In genomic region chr12:51150777-51151176, GRCh38 we compare ENCODE assay signal across 17 cellular contexts. TPM values are rescaled to one million over a fixed set of nuclear protein-coding genes. Genes with fewer than 3 reads are reported as not detected.
DNase-seq lines count a peak whose midpoint lies in the region; ATAC-seq and TF ChIP-seq lines count a peak whose summit lies in the region.
"Had no signal": no experiment of that assay in that cellular context is flagged by ENCODE, and none has a peak within 500 bp of the region (broad histone marks: within the 10 kb centered on the region; RNA-seq: fewer than 3 reads in every experiment).

No MANE protein-coding gene starts in this region.

- no peak overlapping the region for H2AFZ ChIP-seq in trophoblast cell (ENCODE audit: insufficient read depth, low read length, poor library complexity)

- H3K4me3 Mint-ChIP-seq in activated naive CD8-positive, alpha-beta T cell, result no peak overlapping the region
- no peak overlapping the region for H3K4me3 Mint-ChIP-seq in activated naive CD8-positive, alpha-beta T cell treated with anti-CD3 and anti-CD28 coated beads, Interleukin-2, amount 50 U/mL, for 24 hours
- no peak overlapping the region for H3K4me3 Mint-ChIP-seq in activated T-helper 17 cell treated with anti-CD3 and anti-CD28 coated beads, Interleukin-2, amount 50 U/mL, for 72 hours
- H3K4me3 Mint-ChIP-seq: CD8-positive, alpha-beta T cell had no signal

- no peak overlapping the region for H3K18ac ChIP-seq in trophoblast cell (ENCODE audit: low read length)

- H4K12ac ChIP-seq in trophoblast cell (ENCODE audit: low read depth, low read length), result no peak overlapping the region

- WGBS in trophoblast cell (ENCODE audit: extremely low coverage, insufficient coverage, insufficient read length), result no CpG with 5 or more reads among the region's 3 CpGs

- no peaks in the 10 kb centered on the region for H3K36me3 ChIP-seq in HEK293 (ENCODE audit: control insufficient read depth in 2 of 2, insufficient read depth in 1 of 2, low read length in 2 of 2)
- H3K36me3 ChIP-seq in trophoblast cell (ENCODE audit: control insufficient read depth in 1 of 2, insufficient read depth in 2 of 2, low read length in 2 of 2), result peaks cover 0 to 3% of the 10 kb centered on the region in 2 experiments
- H3K36me3 ChIP-seq: BLaER1 treated with 17β-estradiol and CSF1 and Interleukin-3, amounts not matched to agents 10 nM and 100 nM had no signal

- no peak for ATAC-seq in activated naive CD8-positive, alpha-beta T cell treated with anti-CD3 and anti-CD28 coated beads, Interleukin-2, amount 50 U/mL, for 24 hours
- ATAC-seq in activated T-helper 17 cell treated with anti-CD3 and anti-CD28 coated beads, Interleukin-2, amount 50 U/mL, for 72 hours (replicated peaks), result no peak
- no peak for ATAC-seq in GM21528 (IDR thresholded peaks at IDR 0.05; ENCODE audit: low FRiP score, unreplicated experiment)
- no peak for ATAC-seq in HG03139 (IDR thresholded peaks at IDR 0.05; ENCODE audit: unreplicated experiment)
- ATAC-seq: CD8-positive, alpha-beta T cell; HCT116 had no signal

- H2BK5ac ChIP-seq in trophoblast cell (ENCODE audit: low read depth, low read length, poor library complexity), result no peak overlapping the region

- no peaks in the 10 kb centered on the region for H3K27me3 Mint-ChIP-seq in activated naive CD8-positive, alpha-beta T cell
- H3K27me3 Mint-ChIP-seq in activated naive CD8-positive, alpha-beta T cell treated with anti-CD3 and anti-CD28 coated beads, Interleukin-2, amount 50 U/mL, for 24 hours, result no peaks in the 10 kb centered on the region
- no peaks in the 10 kb centered on the region for H3K27me3 Mint-ChIP-seq in activated T-helper 17 cell treated with anti-CD3 and anti-CD28 coated beads, Interleukin-2, amount 50 U/mL, for 72 hours

- peak overlapping the region; percentile 75 for H3K4ac ChIP-seq in trophoblast cell (ENCODE audit: low read depth, low read length)

- H3K4me1 ChIP-seq in HEK293 (ENCODE audit: control insufficient read depth, insufficient read depth, low read length) (peaks cover 6% of the 10 kb centered on the region), trophoblast cell (ENCODE audit: control insufficient read depth in 1 of 2, insufficient read depth in 2 of 2, low read length in 2 of 2) (no peaks in the 10 kb centered on the region)
- H3K4me1 ChIP-seq: BLaER1 treated with 17β-estradiol and CSF1 and Interleukin-3, amounts not matched to agents 10 nM and 100 nM; Caco-2 had no signal

- H3K4me3 ChIP-seq in HEK293 (ENCODE audit: low read depth, low read length) (no peak overlapping the region), trophoblast cell (ENCODE audit: low read depth, low read length) (no peak overlapping the region)
- H3K4me3 ChIP-seq: BLaER1 treated with 17β-estradiol and CSF1 and Interleukin-3, amounts not matched to agents 10 nM and 100 nM had no signal

- no peaks in the 10 kb centered on the region for H3K27me3 ChIP-seq in trophoblast cell (ENCODE audit: insufficient read depth, low read length)
- H3K27me3 ChIP-seq: BLaER1 treated with 17β-estradiol and CSF1 and Interleukin-3, amounts not matched to agents 10 nM and 100 nM had no signal

- H3K9me3 ChIP-seq in HEK293 (ENCODE audit: control insufficient read depth, insufficient read depth, low read depth, low read length) (no peaks in the 10 kb centered on the region), trophoblast cell (ENCODE audit: insufficient read depth, low read depth, low read length) (no peaks in the 10 kb centered on the region)
- H3K9me3 ChIP-seq: BLaER1 treated with 17β-estradiol and CSF1 and Interleukin-3, amounts not matched to agents 10 nM and 100 nM; Caco-2 had no signal

- H3K14ac ChIP-seq in trophoblast cell (ENCODE audit: low read length), result no peak overlapping the region

- CTCF ChIA-PET in HEK293 (lab: Yijun Ruan, JAX), result no interaction called here

- no peak for DNase-seq in activated naive CD8-positive, alpha-beta T cell treated with anti-CD3 and anti-CD28 coated beads, Interleukin-2, amount 50 U/mL, for 24 hours
- no peak for DNase-seq in trophoblast cell
- DNase-seq in HPDE6-E6E7 (ENCODE audit: extremely low spot score), result no peak
- DNase-seq: 8988T; AML-193; Caco-2; CD8-positive, alpha-beta T cell; DND-41; GDM1; IMR-90 had no signal

- H3K9ac ChIP-seq in trophoblast cell (ENCODE audit: low read length), result no peak overlapping the region
- H3K9ac ChIP-seq: BLaER1 treated with 17β-estradiol and CSF1 and Interleukin-3, amounts not matched to agents 10 nM and 100 nM had no signal

- H2BK12ac ChIP-seq in trophoblast cell (ENCODE audit: low read length), result no peak overlapping the region

- POLR2A ChIA-PET in HEK293 (lab: Yijun Ruan, JAX), result no interaction called here

- H2AK5ac ChIP-seq in trophoblast cell (ENCODE audit: low read length), result no peak overlapping the region

- no peak overlapping the region for H4K8ac ChIP-seq in trophoblast cell (ENCODE audit: low read depth, low read length)

- no peak overlapping the region for H2BK120ac ChIP-seq in trophoblast cell (ENCODE audit: insufficient read depth, low read length, poor library complexity)

- TF ChIP-seq CTCF in HEK293 (tag by site-specific recombination; IDR thresholded peaks at IDR 0.05), result no peak

- H3K4me2 ChIP-seq in trophoblast cell (ENCODE audit: low read length), result no peak overlapping the region
- H3K4me2 ChIP-seq: BLaER1 treated with 17β-estradiol and CSF1 and Interleukin-3, amounts not matched to agents 10 nM and 100 nM had no signal

- no peaks in the 10 kb centered on the region for H3K79me1 ChIP-seq in trophoblast cell (ENCODE audit: low read length)

- H3K4me1 Mint-ChIP-seq in activated naive CD8-positive, alpha-beta T cell (ENCODE audit: low read depth), result peaks cover 28% of the 10 kb centered on the region
- H3K4me1 Mint-ChIP-seq in activated naive CD8-positive, alpha-beta T cell treated with anti-CD3 and anti-CD28 coated beads, Interleukin-2, amount 50 U/mL, for 24 hours, result peaks cover 9% of the 10 kb centered on the region
- H3K4me1 Mint-ChIP-seq in activated T-helper 17 cell treated with anti-CD3 and anti-CD28 coated beads, Interleukin-2, amount 50 U/mL, for 72 hours, result peaks cover 17% of the 10 kb centered on the region

- peak overlapping the region; percentile 18 for H3K27ac Mint-ChIP-seq in activated naive CD8-positive, alpha-beta T cell
- no peak overlapping the region for H3K27ac Mint-ChIP-seq in activated naive CD8-positive, alpha-beta T cell treated with anti-CD3 and anti-CD28 coated beads, Interleukin-2, amount 50 U/mL, for 24 hours
- H3K27ac Mint-ChIP-seq in activated T-helper 17 cell treated with anti-CD3 and anti-CD28 coated beads, Interleukin-2, amount 50 U/mL, for 72 hours, result peak overlapping the region; percentile 23
- H3K27ac Mint-ChIP-seq: CD8-positive, alpha-beta T cell had no signal

- no peaks in the 10 kb centered on the region for H3K36me3 Mint-ChIP-seq in activated naive CD8-positive, alpha-beta T cell
- H3K36me3 Mint-ChIP-seq in activated naive CD8-positive, alpha-beta T cell treated with anti-CD3 and anti-CD28 coated beads, Interleukin-2, amount 50 U/mL, for 24 hours (ENCODE audit: low read depth), result peaks cover 4% of the 10 kb centered on the region
- H3K36me3 Mint-ChIP-seq in activated T-helper 17 cell treated with anti-CD3 and anti-CD28 coated beads, Interleukin-2, amount 50 U/mL, for 72 hours (ENCODE audit: low read depth), result peaks cover 18% of the 10 kb centered on the region

- H3K27ac ChIP-seq in HEK293 (ENCODE audit: extremely low read depth, low read depth, low read length) (no peak overlapping the region), trophoblast cell (ENCODE audit: low read depth, low read length) (no peak overlapping the region)
- H3K27ac ChIP-seq: BLaER1 treated with 17β-estradiol and CSF1 and Interleukin-3, amounts not matched to agents 10 nM and 100 nM had no signal

- no peak overlapping the region for H4K91ac ChIP-seq in trophoblast cell (ENCODE audit: low read depth, low read length)

- peaks cover under 1% of the 10 kb centered on the region for H3K79me2 ChIP-seq in trophoblast cell (ENCODE audit: control insufficient read depth, insufficient read depth, low read length, poor library complexity)

- no peaks in the 10 kb centered on the region for H3K9me3 Mint-ChIP-seq in activated naive CD8-positive, alpha-beta T cell (ENCODE audit: low read depth)
- H3K9me3 Mint-ChIP-seq in activated naive CD8-positive, alpha-beta T cell treated with anti-CD3 and anti-CD28 coated beads, Interleukin-2, amount 50 U/mL, for 24 hours, result no peaks in the 10 kb centered on the region
- H3K9me3 Mint-ChIP-seq in activated T-helper 17 cell treated with anti-CD3 and anti-CD28 coated beads, Interleukin-2, amount 50 U/mL, for 72 hours, result no peaks in the 10 kb centered on the region
- H3K9me3 Mint-ChIP-seq: CD8-positive, alpha-beta T cell had no signal

- H3K23ac ChIP-seq in trophoblast cell (ENCODE audit: low read length), result no peak overlapping the region

TF ChIP-seq in HEK293, 187 proteins besides CTCF, POLR2A, EP300 and RAD21:
- TF ChIP-seq ZIC2 (tag by site-specific recombination; IDR thresholded peaks at IDR 0.05), result no peak
- TF ChIP-seq ZNF830 (tag by site-specific recombination; IDR thresholded peaks at IDR 0.05; ENCODE audit: low read depth), result no peak
- peak; percentile 90 for TF ChIP-seq GLIS1 (tag by site-specific recombination; IDR thresholded peaks at IDR 0.05)
- no peak for TF ChIP-seq ZNF274 (IDR thresholded peaks at IDR 0.05; ENCODE audit: low read length)
- TF ChIP-seq ZNF274 (tag by site-specific recombination; IDR thresholded peaks at IDR 0.05; ENCODE audit: borderline replicate concordance), result no peak
- TF ChIP-seq SCRT2 (tag by site-specific recombination; IDR thresholded peaks at IDR 0.05), result no peak
TF ChIP-seq in HEK293: peak in this region for 1.

RNA-seq across cellular contexts. Expression of gene TFCP2, which starts 22.2 kb away (rescaled TPM):
- 10 to 100 TPM; 30.4 to 30.7 TPM for total RNA-seq in activated T-helper 17 cell treated with anti-CD3 and anti-CD28 coated beads, Interleukin-2, amount 50 U/mL, for 72 hours
- 19.4 and 20.9 TPM in 2 replicates for polyA plus RNA-seq in trophoblast cell (2013)
